13 cellular contexts compared by ENCODE assay signal in genomic region chr5:116528519-116529234, GRCh38. TPM values are rescaled to one million over a fixed set of nuclear protein-coding genes. Genes with fewer than 3 reads are reported as not detected.
A peak's percentile ranks its signal among the peaks of the same experiment; 100 is the strongest.
DNase-seq lines count a peak whose midpoint lies in the region; TF ChIP-seq lines count a peak whose summit lies in the region.
"Had no signal": no experiment of that assay in that cellular context is flagged by ENCODE, and none has a peak within 500 bp of the region (broad histone marks: within the 10 kb centered on the region; RNA-seq: fewer than 3 reads in every experiment).

No MANE protein-coding gene starts in this region.

- H3K27me3 Mint-ChIP-seq in glutamatergic neuron (ENCODE audit: unreplicated experiment), result peaks cover 2% of the 10 kb centered on the region

- H3K27ac ChIP-seq in HUES64 (ENCODE audit: low read depth, low read length), result peak overlapping the region; percentile 16; the same call in 1 of the 2 replicates
- H3K27ac ChIP-seq: C4-2B, parathyroid adenoma had no signal

- H3K9me3 ChIP-seq in HUES64 (ENCODE audit: insufficient read depth, low read depth, low read length), result no peaks in the 10 kb centered on the region

- TF ChIP-seq CTCF in glutamatergic neuron (IDR thresholded peaks at IDR 0.05; ENCODE audit: partially characterized antibody, unreplicated experiment), result no peak

- H3K36me3 ChIP-seq in HUES64 (ENCODE audit: insufficient read depth, low read length), result no peaks in the 10 kb centered on the region

- DNase-seq in NCI-H82 treated with DMSO at 0.1 percent for 48 hours (lab: John Stamatoyannopoulos, UW; ENCODE audit: unreplicated experiment), result peak; percentile 58
- no peak for DNase-seq in glutamatergic neuron
- DNase-seq in retina, result peak; percentile 73
- DNase-seq in A172 (ENCODE audit: low spot score), result no peak
- DNase-seq in NCI-H1436 treated with DMSO at 0.1 percent for 48 hours (lab: John Stamatoyannopoulos, UW), result no peak
- no peak for DNase-seq in activated CD4-positive, alpha-beta T cell treated with anti-CD3 and anti-CD28 coated beads, Interleukin-2, amount 50 U/mL, for 1 hour
- DNase-seq: activated CD8-positive, alpha-beta memory T cell treated with anti-CD3 and anti-CD28 coated beads, Interleukin-2, amount 50 U/mL, for 4 hours had no signal

- no peaks in the 10 kb centered on the region for H3K36me3 Mint-ChIP-seq in glutamatergic neuron (ENCODE audit: unreplicated experiment)
- H3K36me3 Mint-ChIP-seq: activated naive CD4-positive, alpha-beta T cell treated with anti-CD3 and anti-CD28 coated beads, Interleukin-2, amount 50 U/mL, for 72 hours; stimulated activated effector memory CD8-positive, alpha-beta T cell treated with anti-CD3 and anti-CD28 coated beads, Interleukin-12 subunit alpha, Interleukin-12 subunit beta, amount 100 ng/mL, for 72 hours had no signal

- no peak overlapping the region for H3K9ac ChIP-seq in HUES64 (ENCODE audit: low read depth, low read length)
- H3K9ac ChIP-seq: parathyroid adenoma had no signal

- peaks cover 77% of the 10 kb centered on the region for H3K4me1 Mint-ChIP-seq in glutamatergic neuron (ENCODE audit: low read depth, unreplicated experiment)
- H3K4me1 Mint-ChIP-seq: central memory CD8-positive, alpha-beta T cell; stimulated activated effector memory CD8-positive, alpha-beta T cell treated with anti-CD3 and anti-CD28 coated beads, Interleukin-12 subunit alpha, Interleukin-12 subunit beta, amount 100 ng/mL, for 72 hours had no signal

- H3K4me3 Mint-ChIP-seq in glutamatergic neuron (ENCODE audit: unreplicated experiment), result peak overlapping the region; percentile 82
- H3K4me3 Mint-ChIP-seq: central memory CD8-positive, alpha-beta T cell; stimulated activated effector memory CD8-positive, alpha-beta T cell treated with anti-CD3 and anti-CD28 coated beads, Interleukin-12 subunit alpha, Interleukin-12 subunit beta, amount 100 ng/mL, for 72 hours had no signal

- no peaks in the 10 kb centered on the region for H3K27me3 ChIP-seq in HUES64 (ENCODE audit: insufficient read depth, low read length)

- 50% methylated on average over 7 of the region's 7 CpGs for WGBS in HUES64

- no peak overlapping the region for H3K4me3 ChIP-seq in HUES64 (ENCODE audit: low read length)

- H3K9me3 Mint-ChIP-seq in glutamatergic neuron (ENCODE audit: unreplicated experiment), result peaks cover 24% of the 10 kb centered on the region
- H3K9me3 Mint-ChIP-seq: activated naive CD4-positive, alpha-beta T cell treated with anti-CD3 and anti-CD28 coated beads, Interleukin-2, amount 50 U/mL, for 72 hours; central memory CD8-positive, alpha-beta T cell; stimulated activated effector memory CD8-positive, alpha-beta T cell treated with anti-CD3 and anti-CD28 coated beads, Interleukin-12 subunit alpha, Interleukin-12 subunit beta, amount 100 ng/mL, for 72 hours had no signal

- H3K4me1 ChIP-seq in HUES64 (ENCODE audit: insufficient read depth, low read length), result peaks cover 98% of the 10 kb centered on the region

- peak overlapping the region; percentile 86 for H3K27ac Mint-ChIP-seq in glutamatergic neuron (ENCODE audit: unreplicated experiment)
- H3K27ac Mint-ChIP-seq: activated naive CD4-positive, alpha-beta T cell treated with anti-CD3 and anti-CD28 coated beads, Interleukin-2, amount 50 U/mL, for 72 hours; stimulated activated effector memory CD8-positive, alpha-beta T cell treated with anti-CD3 and anti-CD28 coated beads, Interleukin-12 subunit alpha, Interleukin-12 subunit beta, amount 100 ng/mL, for 72 hours had no signal

RNA-seq across cellular contexts. Expression of gene SEMA6A, which starts 45.9 kb away (rescaled TPM):
- polyA plus RNA-seq in HUES64 (2013, experiment 1 of 2), result 146 TPM
- 175 TPM for polyA plus RNA-seq in HUES64 (2013, experiment 2 of 2)
- total RNA-seq in glutamatergic neuron (ENCODE audit: unreplicated experiment), result 424 TPM
- 0.57 and 1.5 TPM in 2 replicates for total RNA-seq in A172 (2014; rRNA removed; shearing (Covaris generic))

Comparison
In these comparisons a context has a peak if more than half of its experiments do, and no peak if none do; other contexts are left out.
1. DNase-seq: peak in NCI-H82 treated with DMSO at 0.1 percent for 48 hours (single experiment) and retina (single experiment); none in glutamatergic neuron (single experiment), A172 (single experiment), NCI-H1436 treated with DMSO at 0.1 percent for 48 hours (single experiment) and activated CD4-positive, alpha-beta T cell treated with anti-CD3 and anti-CD28 coated beads, Interleukin-2, amount 50 U/mL, for 1 hour (single experiment).
2. RNA of gene SEMA6A, which starts 45.9 kb away (total RNA-seq): 424 TPM in glutamatergic neuron (single experiment); 0.57 to 1.5 TPM in A172; every median in the first group is over 100 times any median in the second.